Comparison of ENCODE assay signal across 35 cellular contexts in the genomic region with DNA sequence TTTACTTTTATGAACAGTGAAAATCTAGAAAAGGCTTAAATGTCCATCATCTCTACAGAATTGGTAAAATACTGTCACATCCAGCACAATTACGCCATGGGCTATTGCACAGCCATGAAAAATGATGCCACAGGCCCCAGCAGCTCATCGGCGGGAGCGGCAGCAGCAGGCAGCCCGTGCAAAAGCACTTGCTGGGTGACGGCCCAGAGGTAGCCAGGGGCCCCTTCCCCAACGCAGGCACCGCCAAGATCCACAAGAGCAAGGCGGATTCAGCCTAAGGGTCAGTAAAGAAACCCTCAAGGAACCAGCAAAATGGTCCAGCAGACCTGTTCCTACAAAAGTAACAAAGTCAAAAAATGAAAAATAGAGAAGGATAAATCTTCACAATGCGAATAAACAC.
"Had no signal": no experiment of that assay in that cellular context is flagged by ENCODE, and none has a peak within 500 bp of the region (broad histone marks: within the 10 kb centered on the region; RNA-seq: fewer than 3 reads in every experiment).

No MANE protein-coding gene starts in this region.

- H3K9me3 ChIP-seq: MG63 had no signal

- H3K4me3 ChIP-seq: MG63 had no signal

- DNase-seq: Kasumi-1, MG63, MM.1S, MV-4-11, NCI-H1048, NCI-H1092, NCI-H1092 treated with DMSO at 0.1 percent for 48 hours, NCI-H1105 treated with DMSO at 0.1 percent for 48 hours, NCI-H1417, NCI-H1417 treated with DMSO at 0.1 percent for 48 hours, NCI-H1436, NCI-H1436 treated with DMSO at 0.1 percent for 48 hours, NCI-H146, NCI-H1694, NCI-H1694 treated with DMSO at 0.1 percent for 48 hours, NCI-H187, NCI-H187 treated with DMSO at 0.1 percent for 48 hours, NCI-H1930, NCI-H2029, NCI-H2029 treated with DMSO at 0.1 percent for 48 hours, NCI-H2081, NCI-H2081 treated with DMSO at 0.1 percent for 48 hours, NCI-H2107, NCI-H2171, NCI-H2171 treated with DMSO at 0.1 percent for 48 hours, NCI-H2227 treated with DMSO at 0.1 percent for 48 hours, NCI-H226, NCI-H345, NCI-H446, NCI-H446 treated with DMSO at 0.1 percent for 48 hours, NCI-H510A, NCI-H510A treated with DMSO at 0.1 percent for 48 hours, NCI-H524, NCI-H524 treated with DMSO at 0.1 percent for 48 hours, NCI-H526 had no signal

- H3K27me3 ChIP-seq: MG63 had no signal

- H3K36me3 ChIP-seq: MG63 had no signal
